In the genomic region with DNA sequence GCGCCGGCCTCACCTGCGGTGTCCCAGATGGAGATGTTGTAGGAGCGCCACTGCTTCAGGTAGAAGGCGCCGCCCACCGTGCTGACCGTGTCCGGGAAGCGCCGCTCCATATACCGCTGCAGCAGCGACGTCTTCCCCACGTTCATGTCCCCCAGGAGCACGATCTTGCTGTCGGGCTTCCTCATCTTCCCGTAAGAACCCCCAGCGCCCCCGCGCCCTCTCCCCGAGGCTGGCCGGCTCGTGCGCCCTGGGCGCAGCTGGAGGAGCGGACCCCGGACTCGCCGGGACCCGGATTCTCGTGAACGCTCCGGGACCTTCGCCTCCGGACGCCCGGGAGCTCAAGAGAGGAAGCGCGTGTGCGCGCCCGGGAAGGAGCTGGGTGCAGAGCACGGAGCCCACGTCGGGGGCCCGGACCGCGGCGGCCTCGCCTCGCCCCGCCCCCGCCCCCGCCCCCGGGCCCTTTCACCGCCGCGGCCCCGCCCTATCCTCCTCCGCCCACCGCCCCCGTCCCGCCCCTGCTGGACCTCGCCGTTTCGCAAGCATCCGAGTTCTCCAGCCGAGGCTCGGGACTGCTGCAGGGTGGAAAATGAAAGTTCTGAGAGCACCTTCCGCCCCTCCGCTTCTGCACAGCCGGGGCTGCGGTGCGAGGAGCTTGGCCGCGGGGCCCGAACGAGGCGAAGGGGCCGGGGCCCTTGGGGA, we compare ENCODE assay signal across 8 cellular contexts. TPM values are rescaled to one million over a fixed set of nuclear protein-coding genes. Genes with fewer than 3 reads are reported as not detected.
DNase-seq lines count a peak whose midpoint lies in the region; ATAC-seq and TF ChIP-seq lines count a peak whose summit lies in the region.

RAB20 (minus strand) TSS at position 388 of the 699 bp plus-strand sequence; CDS start at position 185, 203 bp downstream.

- no peaks in the 10 kb centered on the region for H3K36me3 ChIP-seq in neuron (ENCODE audit: insufficient read depth, low read length)

- H3K9me3 ChIP-seq in neuron (ENCODE audit: low read length), result peaks cover 4% of the 10 kb centered on the region

- POLR2A ChIA-PET in RWPE1 (lab: Yijun Ruan, JAX; ENCODE audit: low non-redundant PET), result interaction anchor here (1.0 kb wide), 1 partner anchor 43 kb away, joined by 3 read pairs; no protein-coding TSS in a partner anchor

- peak within 1 kb of the TSS; percentile 83 for H3K27ac ChIP-seq in RWPE1

- ATAC-seq in GM19438 (IDR thresholded peaks at IDR 0.05; ENCODE audit: low read depth, unreplicated experiment) (peak; percentile 73), HG03521 (IDR thresholded peaks at IDR 0.05; ENCODE audit: unreplicated experiment) (peak; percentile 63)

- DNase-seq in CMK (ENCODE audit: low read depth) (peak; percentile 51), RWPE1 (ENCODE audit: low spot score) (peak; percentile 87), fibroblast of villous mesenchyme (ENCODE audit: low read depth) (peak; percentile 94), stromal cell of bone marrow (ENCODE audit: low read depth) (peak; percentile 68)
- DNase-seq in activated effector memory CD4-positive, alpha-beta T cell treated with anti-CD3 and anti-CD28 coated beads, Interleukin-2, amount 50 U/mL, for 16 hours, result peak; percentile 82

- no peak for TF ChIP-seq CTCF in RWPE1 (conservative IDR thresholded peaks at IDR 0.05; ENCODE audit: low read depth)
- TF ChIP-seq CTCF in fibroblast of villous mesenchyme (IDR thresholded peaks at IDR 0.05; ENCODE audit: insufficient read depth, low read depth, low read length), result no peak

- CTCF ChIA-PET in RWPE1 (lab: Yijun Ruan, JAX), result interaction anchor here (1.7 kb wide), 1 partner anchor 105 kb away, joined by 4 read pairs; no protein-coding TSS in a partner anchor

- H3K27me3 ChIP-seq in neuron (ENCODE audit: insufficient read depth, low read length), result peaks cover 17% of the 10 kb centered on the region

- H3K4me1 ChIP-seq in neuron (ENCODE audit: insufficient read depth, low read length), result peaks cover 6% of the 10 kb centered on the region

- peak within 1 kb of the TSS; percentile 81 for H3K4me3 ChIP-seq in fibroblast of villous mesenchyme (ENCODE audit: low read depth, low read length)
- H3K4me3 ChIP-seq in neuron (ENCODE audit: low read length), result peak within 1 kb of the TSS; percentile 48

- peak within 1 kb of the TSS; percentile 86 for H2AFZ ChIP-seq in neuron (ENCODE audit: low read depth, low read length)

RNA-seq across cellular contexts. Expression of gene RAB20, which starts in this region (rescaled TPM):
- total RNA-seq in fibroblast of villous mesenchyme, result 4.2 and 4.7 TPM in 2 replicates

Comparison
In these comparisons a context has a peak if more than half of its experiments do, and no peak if none do; other contexts are left out.
1. Peak in every context shown above with its lines: DNase-seq, ATAC-seq, H3K4me3 ChIP-seq and H3K27ac ChIP-seq.